1 cellular context compared by ENCODE assay signal in genomic region chr16:67183627-67184452, GRCh38.
TF ChIP-seq lines count a peak whose summit lies in the region.

TSS of gene MATCAP1 (minus strand) at chr16:67183963. CDS start at chr16:67180610, 3,353 bp downstream.

TF ChIP-seq in K562, 482 proteins besides CTCF, POLR2A, EP300 and RAD21 (continued from another document):
- TF ChIP-seq PBX2 (CRISPR knock-in tag; IDR thresholded peaks at IDR 0.05; ENCODE audit: low read depth) (peak; percentile 87), PBX2 (tag; conservative IDR thresholded peaks at IDR 0.05; ENCODE audit: low read depth) (peak; percentile 99), ZNF311 (CRISPR knock-in tag; IDR thresholded peaks at IDR 0.05) (no peak), SMC3 (conservative IDR thresholded peaks at IDR 0.05; ENCODE audit: insufficient read depth, low read depth, low read length) (no peak), FOXJ2 (tag; IDR thresholded peaks at IDR 0.05) (0 out of 2 replicates have a peak, but pooled peaks have one; percentile 50), CXXC5 (CRISPR knock-in tag; IDR thresholded peaks at IDR 0.05) (peak; percentile 87), MBD2 (IDR thresholded peaks at IDR 0.05; ENCODE audit: borderline replicate concordance, low read depth) (peak; percentile 98), THAP12 (CRISPR knock-in tag; IDR thresholded peaks at IDR 0.05) (peak; percentile 49; the same call in 1 of the 2 replicates), ASH1L (IDR thresholded peaks at IDR 0.05; ENCODE audit: borderline replicate concordance, low read depth, partially characterized antibody) (peak; percentile 96), HNRNPLL (IDR thresholded peaks at IDR 0.05; ENCODE audit: low read depth, low read length, poor library complexity, severe bottlenecking) (peak; percentile 44), ATF1 (CRISPR knock-in tag; IDR thresholded peaks at IDR 0.05) (peak; percentile 67; the same call in 1 of the 2 replicates), ATF1 (tag; IDR thresholded peaks at IDR 0.05) (peak; percentile 98), SIRT6 (IDR thresholded peaks at IDR 0.05; ENCODE audit: low read depth, low read length) (no peak), SUPT5H (IDR thresholded peaks at IDR 0.05) (peak; percentile 82), ZBTB11 (CRISPR knock-in tag; IDR thresholded peaks at IDR 0.05) (peak in 1 of 3 experiments; percentile 44; a peak in 1 of 6 replicates), ZFP36 (IDR thresholded peaks at IDR 0.05; ENCODE audit: low read depth, low read length, partially characterized antibody) (no peak), SNRNP70 (optimal IDR thresholded peaks at IDR 0.05; ENCODE audit: low read depth, low read length) (no peak), RB1 (IDR thresholded peaks at IDR 0.05; ENCODE audit: low read depth) (peak; percentile 83), ZKSCAN1 (IDR thresholded peaks at IDR 0.05; ENCODE audit: low read depth, low read length) (no peak)
